1 cellular context compared by ENCODE assay signal in genomic region chr20:46539113-46539512, GRCh38.
TF ChIP-seq lines count a peak whose summit lies in the region.

No MANE protein-coding gene starts in this region.

TF ChIP-seq in H1, 55 proteins besides CTCF, POLR2A, EP300 and RAD21:
- TF ChIP-seq KDM5A (IDR thresholded peaks at IDR 0.05; ENCODE audit: low read length) (no peak), CHD1 (IDR thresholded peaks at IDR 0.05; ENCODE audit: low read depth, low read length) (no peak), TAF7 (optimal IDR thresholded peaks at IDR 0.05; ENCODE audit: borderline replicate concordance, low read depth, low read length) (no peak)
